19 cellular contexts compared by ENCODE assay signal in the genomic region with DNA sequence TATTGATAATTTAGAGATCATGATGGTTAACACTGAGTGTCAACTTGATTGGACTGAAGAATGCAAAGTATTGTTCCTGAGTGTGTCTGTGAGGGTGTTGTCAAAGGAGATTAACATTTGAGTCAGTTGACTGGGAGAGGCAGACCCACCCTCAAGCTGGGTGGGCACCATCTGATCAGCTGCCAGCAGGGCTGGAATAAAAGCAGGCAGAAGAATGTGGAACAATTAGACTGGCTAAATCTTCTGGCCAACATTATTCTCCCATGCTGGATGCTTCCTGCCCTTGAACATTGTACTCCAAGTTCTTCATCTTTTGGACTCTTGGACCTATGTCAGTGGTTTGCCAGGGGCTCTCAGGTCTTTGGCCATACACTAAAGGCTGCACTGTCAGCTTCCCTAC.
"Had no signal": no experiment of that assay in that cellular context is flagged by ENCODE, and none has a peak within 500 bp of the region (broad histone marks: within the 10 kb centered on the region; RNA-seq: fewer than 3 reads in every experiment).

No MANE protein-coding gene starts in this region.

- ATAC-seq: SK-N-SH treated with all-trans-retinoic acid at 6 μM for 48 hours had no signal

- DNase-seq: KBM-7, MV-4-11, NCI-H1048, NCI-H1105, NCI-H1417, NCI-H146, NCI-H1694 treated with DMSO at 0.1 percent for 48 hours, NCI-H1930, NCI-H2081, NCI-H2171, NCI-H226, NCI-H446, NCI-H510A, NCI-H524 treated with DMSO at 0.1 percent for 48 hours, NCI-H69, NCI-H774, Right ventricle myocardium superior, RPMI8226 had no signal
